Comparison of ENCODE assay signal across 9 cellular contexts in the genomic region with DNA sequence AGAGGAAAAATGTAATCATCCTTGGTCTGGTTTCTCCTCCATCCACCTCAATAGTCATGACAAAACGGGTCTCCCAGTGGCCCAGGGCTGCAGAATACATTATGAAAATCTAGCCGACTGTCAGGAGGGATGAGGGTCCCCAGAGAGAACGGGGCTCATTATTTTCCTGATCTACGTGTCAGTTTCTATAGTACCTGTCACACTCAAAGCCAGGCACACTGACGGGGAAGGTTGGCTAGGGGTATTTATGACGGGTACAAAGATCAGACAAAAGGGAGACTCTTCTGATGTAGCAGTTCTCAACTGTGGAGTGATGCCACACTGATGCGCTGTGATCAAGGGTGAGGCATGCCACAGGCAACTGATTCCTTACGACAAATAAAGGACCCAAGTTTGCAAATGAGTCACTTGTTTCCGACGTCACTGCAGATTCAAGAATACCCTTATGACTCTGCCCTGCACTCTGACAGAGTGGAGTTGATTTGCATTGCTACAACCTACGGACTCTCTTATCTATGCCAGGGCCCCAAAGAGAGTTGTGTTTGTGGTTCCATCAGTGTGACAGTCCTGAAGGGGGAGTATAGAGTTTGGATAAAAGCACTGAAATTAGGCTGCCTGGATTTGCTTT.
DNase-seq lines count a peak whose midpoint lies in the region; ATAC-seq and TF ChIP-seq lines count a peak whose summit lies in the region.
"Had no signal": no experiment of that assay in that cellular context is flagged by ENCODE, and none has a peak within 500 bp of the region (broad histone marks: within the 10 kb centered on the region; RNA-seq: fewer than 3 reads in every experiment).

No MANE protein-coding gene starts in this region.

- 0 out of 4 replicates have a peak, but pooled peaks of 1 of the 2 experiments have one; percentile 2 for TF ChIP-seq CTCF in GM23338 (conservative IDR thresholded peaks at IDR 0.05; ENCODE audit: low read depth in 2 of 2)

- H3K79me2 ChIP-seq in GM23338 (replicated peaks; ENCODE audit: insufficient read depth): no peaks in the 10 kb centered on the region

- no peak overlapping the region for H3K4me3 Mint-ChIP-seq in GM23338
- H3K4me3 Mint-ChIP-seq in CD4-positive, alpha-beta memory T cell: no peak overlapping the region

- H2AFZ ChIP-seq in GM23338: no peak overlapping the region

- H3K4me2 ChIP-seq in GM23338: no peak overlapping the region

- peaks cover 6% of the 10 kb centered on the region for H3K27me3 Mint-ChIP-seq in GM23338 (ENCODE audit: insufficient read depth, low read depth, poor library complexity)
- H3K27me3 Mint-ChIP-seq in CD4-positive, alpha-beta memory T cell: peaks cover 12 to 23% of the 10 kb centered on the region in 2 donors

- no peaks in the 10 kb centered on the region for H3K9me3 Mint-ChIP-seq in GM23338
- H3K9me3 Mint-ChIP-seq in CD4-positive, alpha-beta memory T cell: no peaks in the 10 kb centered on the region

- POLR2A ChIA-PET in CD4-positive, alpha-beta memory T cell (lab: Charles Lee; ENCODE audit: partially characterized antibody): no interaction called here

- no peaks in the 10 kb centered on the region for H3K4me1 ChIP-seq in GM23338 (ENCODE audit: insufficient read depth)
- no peaks in the 10 kb centered on the region for H3K4me1 ChIP-seq in CD4-positive, alpha-beta memory T cell (ENCODE audit: insufficient read depth, low read length)

- H3K36me3 Mint-ChIP-seq in GM23338 (ENCODE audit: low read depth): no peaks in the 10 kb centered on the region
- no peaks in the 10 kb centered on the region for H3K36me3 Mint-ChIP-seq in CD4-positive, alpha-beta memory T cell

- H3K36me3 ChIP-seq in GM23338 (ENCODE audit: insufficient read depth): no peaks in the 10 kb centered on the region
- H3K36me3 ChIP-seq in CD4-positive, alpha-beta memory T cell (ENCODE audit: insufficient read depth, low read length): no peaks in the 10 kb centered on the region
- H3K36me3 ChIP-seq: cardiac muscle cell had no signal

- no peaks in the 10 kb centered on the region for H3K27me3 ChIP-seq in GM23338 (ENCODE audit: insufficient read depth)
- H3K27me3 ChIP-seq in CD4-positive, alpha-beta memory T cell (ENCODE audit: insufficient read depth, low read length): no peaks in the 10 kb centered on the region
- H3K27me3 ChIP-seq: cardiac muscle cell had no signal

- intact Hi-C loops in CD4-positive, alpha-beta memory T cell (cut with micrococcal nuclease): no loop called here

- no peak overlapping the region for H3K27ac Mint-ChIP-seq in GM23338
- H3K27ac Mint-ChIP-seq in CD4-positive, alpha-beta memory T cell: no peak overlapping the region

- no peak overlapping the region for H3K27ac ChIP-seq in GM23338 (ENCODE audit: low read depth)
- no peak overlapping the region for H3K27ac ChIP-seq in CD4-positive, alpha-beta memory T cell (ENCODE audit: low read depth, low read length)
- H3K27ac ChIP-seq: cardiac muscle cell had no signal

- H4K20me1 ChIP-seq in GM23338 (replicated peaks; ENCODE audit: insufficient read depth): no peaks in the 10 kb centered on the region

- ATAC-seq in activated CD4-positive, CD25-positive, alpha-beta regulatory T cell treated with anti-CD3 and anti-CD28 coated beads, Interleukin-2, amount 50 U/mL, for 24 hours: peak; percentile 80 to 84
- peak; percentile 24; the same call in 1 of the 3 replicates for ATAC-seq in GM23338

- DNase-seq in activated CD4-positive, CD25-positive, alpha-beta regulatory T cell (lab: John Stamatoyannopoulos, UW): no peak
- DNase-seq in GM23338 (ENCODE audit: low spot score): no peak
- peak; percentile 99 for DNase-seq in NCI-H526 treated with DMSO at 0.1 percent for 48 hours (lab: John Stamatoyannopoulos, UW)
- peak; percentile 76 for DNase-seq in stimulated activated CD4-positive, alpha-beta T cell treated with anti-CD3 and anti-CD28 coated beads, Interleukin-1b, Interleukin-23, amount 100 ng/mL, for 48 hours
- no peak for DNase-seq in CD4-positive, alpha-beta memory T cell
- DNase-seq in activated effector memory CD4-positive, alpha-beta T cell treated with Interleukin-2 at 50 U/mL for 16 hours: no peak
- no peak for DNase-seq in hepatic stellate cell (ENCODE audit: low spot score)

- H3K4me3 ChIP-seq in GM23338: no peak overlapping the region
- H3K4me3 ChIP-seq in CD4-positive, alpha-beta memory T cell (ENCODE audit: low read length in 2 of 2): no peak overlapping the region
- H3K4me3 ChIP-seq: cardiac muscle cell had no signal

- H3K9me3 ChIP-seq in CD4-positive, alpha-beta memory T cell (ENCODE audit: control insufficient read depth in 1 of 2, low read length in 2 of 2): no peaks in the 10 kb centered on the region

- H3K4me1 Mint-ChIP-seq in GM23338: peaks cover 16% of the 10 kb centered on the region
- no peaks in the 10 kb centered on the region for H3K4me1 Mint-ChIP-seq in CD4-positive, alpha-beta memory T cell

- H3K9me2 ChIP-seq in GM23338 (ENCODE audit: insufficient read depth): no peaks in the 10 kb centered on the region

- CTCF ChIA-PET in CD4-positive, alpha-beta memory T cell (lab: Charles Lee; ENCODE audit: partially characterized antibody): no interaction called here

- no peaks in the 10 kb centered on the region for H3F3A ChIP-seq in GM23338 (replicated peaks; ENCODE audit: low read depth)

TF ChIP-seq in GM23338, 12 proteins besides CTCF, POLR2A, EP300 and RAD21 (continues in another document):
- TF ChIP-seq CREB1 (CRISPR knock-in tag; IDR thresholded peaks at IDR 0.05; ENCODE audit: low read depth) (no peak), POLR2AphosphoS5 (IDR thresholded peaks at IDR 0.05; ENCODE audit: low read depth) (no peak)
- TF ChIP-seq, protein P1, sequence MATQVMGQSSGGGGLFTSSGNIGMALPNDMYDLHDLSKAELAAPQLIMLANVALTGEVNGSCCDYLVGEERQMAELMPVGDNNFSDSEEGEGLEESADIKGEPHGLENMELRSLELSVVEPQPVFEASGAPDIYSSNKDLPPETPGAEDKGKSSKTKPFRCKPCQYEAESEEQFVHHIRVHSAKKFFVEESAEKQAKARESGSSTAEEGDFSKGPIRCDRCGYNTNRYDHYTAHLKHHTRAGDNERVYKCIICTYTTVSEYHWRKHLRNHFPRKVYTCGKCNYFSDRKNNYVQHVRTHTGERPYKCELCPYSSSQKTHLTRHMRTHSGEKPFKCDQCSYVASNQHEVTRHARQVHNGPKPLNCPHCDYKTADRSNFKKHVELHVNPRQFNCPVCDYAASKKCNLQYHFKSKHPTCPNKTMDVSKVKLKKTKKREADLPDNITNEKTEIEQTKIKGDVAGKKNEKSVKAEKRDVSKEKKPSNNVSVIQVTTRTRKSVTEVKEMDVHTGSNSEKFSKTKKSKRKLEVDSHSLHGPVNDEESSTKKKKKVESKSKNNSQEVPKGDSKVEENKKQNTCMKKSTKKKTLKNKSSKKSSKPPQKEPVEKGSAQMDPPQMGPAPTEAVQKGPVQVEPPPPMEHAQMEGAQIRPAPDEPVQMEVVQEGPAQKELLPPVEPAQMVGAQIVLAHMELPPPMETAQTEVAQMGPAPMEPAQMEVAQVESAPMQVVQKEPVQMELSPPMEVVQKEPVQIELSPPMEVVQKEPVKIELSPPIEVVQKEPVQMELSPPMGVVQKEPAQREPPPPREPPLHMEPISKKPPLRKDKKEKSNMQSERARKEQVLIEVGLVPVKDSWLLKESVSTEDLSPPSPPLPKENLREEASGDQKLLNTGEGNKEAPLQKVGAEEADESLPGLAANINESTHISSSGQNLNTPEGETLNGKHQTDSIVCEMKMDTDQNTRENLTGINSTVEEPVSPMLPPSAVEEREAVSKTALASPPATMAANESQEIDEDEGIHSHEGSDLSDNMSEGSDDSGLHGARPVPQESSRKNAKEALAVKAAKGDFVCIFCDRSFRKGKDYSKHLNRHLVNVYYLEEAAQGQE (IDR thresholded peaks at IDR 0.05; ENCODE audit: unreplicated experiment): no peak

Comparison
In these comparisons a context has a peak if more than half of its experiments do, and no peak if none do; other contexts are left out.
1. DNase-seq: peak in NCI-H526 treated with DMSO at 0.1 percent for 48 hours (single experiment) and stimulated activated CD4-positive, alpha-beta T cell treated with anti-CD3 and anti-CD28 coated beads, Interleukin-1b, Interleukin-23, amount 100 ng/mL, for 48 hours (single experiment); none in activated CD4-positive, CD25-positive, alpha-beta regulatory T cell (0 of 4), GM23338 (single experiment), CD4-positive, alpha-beta memory T cell (0 of 5), activated effector memory CD4-positive, alpha-beta T cell treated with Interleukin-2 at 50 U/mL for 16 hours (single experiment) and hepatic stellate cell (single experiment).